8 cellular contexts compared by ENCODE assay signal in the genomic region with DNA sequence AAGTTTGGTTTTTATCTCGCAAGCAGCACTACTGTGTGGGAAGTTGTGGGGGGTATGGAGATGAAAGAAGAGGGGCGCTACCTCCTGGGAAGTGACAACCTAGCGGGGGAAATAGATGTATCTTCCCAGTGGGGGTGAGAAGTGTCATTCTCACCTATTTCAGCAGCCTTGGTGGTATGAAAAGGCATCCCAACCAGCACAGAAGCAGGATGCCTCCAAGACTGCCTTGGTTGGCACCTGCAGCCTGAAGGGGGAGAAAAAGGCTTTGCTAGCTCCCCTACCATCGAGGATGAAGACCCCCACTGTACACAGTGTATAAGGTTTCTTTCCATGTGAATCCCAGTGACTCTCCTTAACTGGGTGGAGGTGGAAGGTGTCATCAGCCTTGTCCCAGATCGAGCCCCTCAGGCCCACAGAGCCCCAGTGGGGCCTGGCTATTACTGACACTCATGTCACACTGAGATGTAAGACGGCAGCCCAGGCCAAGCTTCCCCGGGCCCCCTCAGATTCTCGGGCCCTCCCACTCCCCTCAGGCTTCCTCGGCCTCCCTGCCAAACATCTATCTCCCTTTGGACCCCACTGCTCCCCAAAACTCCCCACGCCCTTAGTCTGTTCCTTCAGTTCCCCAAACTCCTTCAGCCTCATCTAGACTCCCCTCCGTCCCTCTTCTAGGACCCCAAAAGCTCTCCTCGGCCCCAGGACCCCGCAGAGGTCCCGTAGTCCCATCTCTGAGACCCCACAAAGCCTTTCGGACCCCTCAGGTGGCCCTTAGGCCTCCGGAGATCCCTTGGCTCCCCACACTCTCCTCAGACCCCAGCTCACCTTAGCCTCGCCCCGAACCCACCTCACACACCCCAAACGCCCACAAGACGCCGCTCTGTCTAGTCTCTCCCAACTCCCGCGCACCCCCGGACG. TPM values are rescaled to one million over a fixed set of nuclear protein-coding genes. Genes with fewer than 3 reads are reported as not detected.
A peak's percentile ranks its signal among the peaks of the same experiment; 100 is the strongest.
DNase-seq lines count a peak whose midpoint lies in the region; ATAC-seq, FAIRE-seq and TF ChIP-seq lines count a peak whose summit lies in the region.

No MANE protein-coding gene starts in this region.

- peak overlapping the region; percentile 95 for H3K4me3 Mint-ChIP-seq in activated T-cell treated with anti-CD3 and anti-CD28 coated beads, Interleukin-2, amount 50 U/mL, for 4 hours

- POLR2A ChIA-PET in A549 (lab: Yijun Ruan, JAX), result interaction anchor here (0.5 to 1.6 kb wide), 7 partner anchors 11 to 74 kb away, joined by 3 to 8 read pairs (median 4); a partner anchor contains a TSS

- H3K36me3 ChIP-seq in HAP-1 (replicated peaks) (no peaks in the 10 kb centered on the region), cardiac muscle cell (no peaks in the 10 kb centered on the region)

- in situ Hi-C loops in HAP-1 (cut with MboI; ENCODE audit: low sequenced_read_pairs), result no loop called here

- DNase-seq in A549 (ENCODE audit: low read depth in 1 of 2, low spot score in 1 of 2) (no peak), HAP-1 (ENCODE audit: low spot score in 2 of 2) (no peak), cardiac muscle cell (ENCODE audit: low read depth in 1 of 2, low spot score in 1 of 2) (no peak), retinal pigment epithelial cell (ENCODE audit: low read depth) (no peak), HK-2 (ENCODE audit: unreplicated experiment) (no peak)
- no peak for DNase-seq in activated T-cell treated with anti-CD3 and anti-CD28 coated beads, Interleukin-2, amount 50 U/mL, for 4 hours

- ATAC-seq in A549, result peak; percentile 22 to 31; a peak in 5 of 6 replicates
- ATAC-seq in activated T-cell treated with anti-CD3 and anti-CD28 coated beads, Interleukin-2, amount 50 U/mL, for 4 hours, result peak; percentile 23 to 29
- ATAC-seq in GM21737 (IDR thresholded peaks at IDR 0.05; ENCODE audit: unreplicated experiment), result no peak
- no peak for ATAC-seq in HG02642 (IDR thresholded peaks at IDR 0.05; ENCODE audit: poor library complexity, unreplicated experiment)

- CTCF ChIA-PET in A549 (lab: Yijun Ruan, JAX), result interaction anchor here (0.6 to 3.0 kb wide), 10 partner anchors 11 to 221 kb away, joined by 3 to 21 read pairs (median 4); a partner anchor contains a TSS

- H3K9me3 ChIP-seq in A549 (no peaks in the 10 kb centered on the region), HAP-1 (no peaks in the 10 kb centered on the region), cardiac muscle cell (ENCODE audit: low read depth) (no peaks in the 10 kb centered on the region)

- H3K27ac ChIP-seq in A549, result peak overlapping the region; percentile 88 to 97
- peak overlapping the region; percentile 77 for H3K27ac ChIP-seq in cardiac muscle cell

- H3K4me1 ChIP-seq in A549, result peaks cover 47% of the 10 kb centered on the region
- peaks cover 11% of the 10 kb centered on the region for H3K4me1 ChIP-seq in HAP-1
- H3K4me1 ChIP-seq in cardiac muscle cell (ENCODE audit: low read depth), result no peaks in the 10 kb centered on the region

- 32% methylated on average over 21 of the region's 25 CpGs for WGBS in A549 (ENCODE audit: missing lambda C conversion rate)

- H3K4me1 Mint-ChIP-seq in activated T-cell treated with anti-CD3 and anti-CD28 coated beads, Interleukin-2, amount 50 U/mL, for 4 hours (ENCODE audit: low read depth), result peaks cover 37% of the 10 kb centered on the region

- H3K36me3 Mint-ChIP-seq in activated T-cell treated with anti-CD3 and anti-CD28 coated beads, Interleukin-2, amount 50 U/mL, for 4 hours (ENCODE audit: insufficient read depth), result no peaks in the 10 kb centered on the region

- no peaks in the 10 kb centered on the region for H3K27me3 Mint-ChIP-seq in activated T-cell treated with anti-CD3 and anti-CD28 coated beads, Interleukin-2, amount 50 U/mL, for 4 hours (ENCODE audit: low read depth)

- TF ChIP-seq CTCF in A549 (IDR thresholded peaks at IDR 0.05), result no peak
- no peak for TF ChIP-seq CTCF in cardiac muscle cell (IDR thresholded peaks at IDR 0.05; ENCODE audit: low read depth, low read length)
- no peak for TF ChIP-seq CTCF in retinal pigment epithelial cell (conservative IDR thresholded peaks at IDR 0.05; ENCODE audit: low read depth, low read length)

- H3K9me3 Mint-ChIP-seq in activated T-cell treated with anti-CD3 and anti-CD28 coated beads, Interleukin-2, amount 50 U/mL, for 4 hours, result no peaks in the 10 kb centered on the region

- no peak for FAIRE-seq in A549 (lab: Jason Lieb, UNC)

- no peak for TF ChIP-seq EP300 in A549 (IDR thresholded peaks at IDR 0.05)

- H3K4me2 ChIP-seq in A549, result peak overlapping the region; percentile 94

- no peak for TF ChIP-seq RAD21 in A549 (conservative IDR thresholded peaks at IDR 0.05 in 1 of 2, IDR thresholded peaks at IDR 0.05 in 1 of 2)

- peak overlapping the region; percentile 64 for H3K4me3 ChIP-seq in A549
- peak overlapping the region; percentile 48 for H3K4me3 ChIP-seq in HAP-1
- H3K4me3 ChIP-seq in cardiac muscle cell, result peak overlapping the region; percentile 66
- H3K4me3 ChIP-seq in retinal pigment epithelial cell (ENCODE audit: low read length), result peak overlapping the region; percentile 84

- no peak for TF ChIP-seq POLR2A in A549 (IDR thresholded peaks at IDR 0.05; ENCODE audit: low read length)

- no peaks in the 10 kb centered on the region for H3K27me3 ChIP-seq in HAP-1 (ENCODE audit: low read depth)
- no peaks in the 10 kb centered on the region for H3K27me3 ChIP-seq in cardiac muscle cell

TF ChIP-seq in A549, 52 proteins besides CTCF, POLR2A, EP300 and RAD21 (continues in another document):
- TF ChIP-seq CBX8 (IDR thresholded peaks at IDR 0.05) (no peak), FOSB (CRISPR knock-in tag; IDR thresholded peaks at IDR 0.05) (no peak), SREBF2 (IDR thresholded peaks at IDR 0.05) (no peak), EHF (CRISPR knock-in tag; IDR thresholded peaks at IDR 0.05) (no peak), KDM1A (IDR thresholded peaks at IDR 0.05; ENCODE audit: low read depth) (no peak), NFE2L2 (conservative IDR thresholded peaks at IDR 0.05; ENCODE audit: low read length) (no peak), TFCP2L1 (CRISPR knock-in tag; IDR thresholded peaks at IDR 0.05) (no peak), HEYL (CRISPR knock-in tag; IDR thresholded peaks at IDR 0.05) (no peak), BHLHE40 (IDR thresholded peaks at IDR 0.05; ENCODE audit: low read depth, low read length) (no peak), NPAS2 (CRISPR knock-in tag; IDR thresholded peaks at IDR 0.05; ENCODE audit: borderline replicate concordance) (no peak), RFX5 (IDR thresholded peaks at IDR 0.05) (no peak), HOXB5 (CRISPR knock-in tag; IDR thresholded peaks at IDR 0.05) (no peak), CHD2 (IDR thresholded peaks at IDR 0.05; ENCODE audit: low read length, partially characterized antibody) (no peak), CEBPB (IDR thresholded peaks at IDR 0.05) (no peak), MAFK (IDR thresholded peaks at IDR 0.05; ENCODE audit: partially characterized antibody) (no peak), EHMT2 (IDR thresholded peaks at IDR 0.05; ENCODE audit: low read depth) (no peak), POLR2AphosphoS2 (conservative IDR thresholded peaks at IDR 0.05; ENCODE audit: low read length) (no peak)
- TF ChIP-seq, protein P1, sequence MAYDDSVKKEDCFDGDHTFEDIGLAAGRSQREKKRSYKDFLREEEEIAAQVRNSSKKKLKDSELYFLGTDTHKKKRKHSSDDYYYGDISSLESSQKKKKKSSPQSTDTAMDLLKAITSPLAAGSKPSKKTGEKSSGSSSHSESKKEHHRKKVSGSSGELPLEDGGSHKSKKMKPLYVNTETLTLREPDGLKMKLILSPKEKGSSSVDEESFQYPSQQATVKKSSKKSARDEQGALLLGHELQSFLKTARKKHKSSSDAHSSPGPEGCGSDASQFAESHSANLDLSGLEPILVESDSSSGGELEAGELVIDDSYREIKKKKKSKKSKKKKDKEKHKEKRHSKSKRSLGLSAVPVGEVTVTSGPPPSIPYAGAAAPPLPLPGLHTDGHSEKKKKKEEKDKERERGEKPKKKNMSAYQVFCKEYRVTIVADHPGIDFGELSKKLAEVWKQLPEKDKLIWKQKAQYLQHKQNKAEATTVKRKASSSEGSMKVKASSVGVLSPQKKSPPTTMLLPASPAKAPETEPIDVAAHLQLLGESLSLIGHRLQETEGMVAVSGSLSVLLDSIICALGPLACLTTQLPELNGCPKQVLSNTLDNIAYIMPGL (CRISPR knock-in tag; IDR thresholded peaks at IDR 0.05; ENCODE audit: borderline replicate concordance), result no peak
- TF ChIP-seq, protein P2, sequence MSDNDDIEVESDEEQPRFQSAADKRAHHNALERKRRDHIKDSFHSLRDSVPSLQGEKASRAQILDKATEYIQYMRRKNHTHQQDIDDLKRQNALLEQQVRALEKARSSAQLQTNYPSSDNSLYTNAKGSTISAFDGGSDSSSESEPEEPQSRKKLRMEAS (IDR thresholded peaks at IDR 0.05), result no peak

RNA-seq across cellular contexts. Expression of a gene that starts 0.7 kb away (rescaled TPM):
- polyA plus RNA-seq in A549 (2011; rRNA removed), result 74.1 and 86.3 TPM in 2 replicates
- polyA plus RNA-seq in A549 (2012; cell fraction: cytosol; rRNA removed), result 41.4 and 51.8 TPM in 2 replicates
- polyA plus RNA-seq in A549 (2012; cell fraction: nucleus; rRNA removed), result 22.3 and 28.8 TPM in 2 replicates
- polyA plus RNA-seq in A549 (2017; fragmentation: RNase III; extraction: RNeasy Plus Mini Kit Qiagen cat#74134 plus additional on column Dnase treatment), result 50.6 to 55.7 TPM (median 53.3 TPM) in 3 replicates
- polyA minus RNA-seq in A549 (2011; rRNA and poly(A)+ RNA removed), result 22.5 and 28.8 TPM in 2 replicates
- total RNA-seq in activated T-cell treated with anti-CD3 and anti-CD28 coated beads, Interleukin-2, amount 50 U/mL, for 4 hours, result 10 to 100 TPM; 23.3 to 27.5 (median 25.7) TPM
- total RNA-seq in cardiac muscle cell, result 36.1 and 51.0 TPM in 2 replicates
- 111 and 156 TPM in 2 replicates for polyA plus RNA-seq in cardiac muscle cell

RNA-seq across cellular contexts. Expression of a gene that starts 19.6 kb away (rescaled TPM):
- polyA plus RNA-seq in A549 (2011; rRNA removed) (5.2 and 6.2 TPM in 2 replicates), A549 (2017; fragmentation: RNase III; extraction: RNeasy Plus Mini Kit Qiagen cat#74134 plus additional on column Dnase treatment) (9.5 to 11.3 TPM (median 10.1 TPM) in 3 replicates), cardiac muscle cell (10.2 and 14.8 TPM in 2 replicates)
- 9.4 and 12.2 TPM in 2 replicates for polyA plus RNA-seq in A549 (2012; cell fraction: cytosol; rRNA removed)
- polyA plus RNA-seq in A549 (2012; cell fraction: nucleus; rRNA removed), result 29.6 and 31.6 TPM in 2 replicates
- 5.5 and 6.0 TPM in 2 replicates for polyA minus RNA-seq in A549 (2011; rRNA and poly(A)+ RNA removed)
- total RNA-seq in activated T-cell treated with anti-CD3 and anti-CD28 coated beads, Interleukin-2, amount 50 U/mL, for 4 hours, result 1 to 10 TPM in 1 of 3 donors, under 1 TPM in 2; 0.63 to 1.0 (median 0.63) TPM
- 11.9 and 24.3 TPM in 2 replicates for total RNA-seq in cardiac muscle cell

Comparison
In these comparisons a context has a peak if more than half of its experiments do, and no peak if none do; other contexts are left out.
1. ATAC-seq: peak in A549 (2 of 2) and activated T-cell treated with anti-CD3 and anti-CD28 coated beads, Interleukin-2, amount 50 U/mL, for 4 hours (2 of 2); none in GM21737 (single experiment) and HG02642 (single experiment).
2. Peak in every context shown above with its lines, with median percentiles within 50 percentile points of each other: H3K4me3 ChIP-seq.